Comparison of ENCODE assay signal across 1 cellular context in the genomic region with DNA sequence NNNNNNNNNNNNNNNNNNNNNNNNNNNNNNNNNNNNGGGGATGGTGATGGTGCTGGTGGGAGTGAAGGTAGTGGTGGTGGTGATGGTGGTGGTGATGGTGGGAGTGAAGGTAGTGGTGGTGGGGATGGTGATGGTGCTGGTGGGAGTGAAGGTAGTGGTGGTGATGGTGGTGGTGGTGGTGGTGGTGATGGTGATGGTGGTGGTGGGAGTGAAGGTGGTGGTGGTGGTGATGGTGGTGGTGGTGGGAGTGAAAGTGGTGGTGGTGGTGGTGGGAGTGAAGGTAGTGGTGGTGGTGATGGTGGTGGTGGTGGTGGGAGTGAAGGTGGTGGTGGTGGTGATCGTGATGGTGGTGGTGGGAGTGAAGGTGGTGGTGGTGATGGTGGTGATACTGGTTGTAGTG.
TF ChIP-seq lines count a peak whose summit lies in the region.

No MANE protein-coding gene starts in this region.

TF ChIP-seq in K562, 482 proteins besides CTCF, POLR2A, EP300 and RAD21:
- TF ChIP-seq NCOA2 (IDR thresholded peaks at IDR 0.05; ENCODE audit: partially characterized antibody in 2 of 2) = no peak
- no peak for TF ChIP-seq ZNF551 (CRISPR knock-in tag; IDR thresholded peaks at IDR 0.05)
- TF ChIP-seq FOXJ3 (CRISPR knock-in tag; IDR thresholded peaks at IDR 0.05) = no peak
- no peak for TF ChIP-seq TCF3 (CRISPR knock-in tag; IDR thresholded peaks at IDR 0.05)
- TF ChIP-seq CREBBP (IDR thresholded peaks at IDR 0.05; ENCODE audit: low read depth, low read length) = peak; percentile 17
- no peak for TF ChIP-seq BRF1 (IDR thresholded peaks at IDR 0.05; ENCODE audit: borderline replicate concordance, extremely low read depth, insufficient read length)
- TF ChIP-seq SMAD1 (IDR thresholded peaks at IDR 0.05; ENCODE audit: low read depth, low read length, partially characterized antibody) = no peak
- no peak for TF ChIP-seq OTX1 (CRISPR knock-in tag; IDR thresholded peaks at IDR 0.05)
- TF ChIP-seq CHD2 (IDR thresholded peaks at IDR 0.05; ENCODE audit: low read depth, low read length) = 0 out of 2 replicates have a peak, but pooled peaks have one; percentile 16
- TF ChIP-seq ETV5 (CRISPR knock-in tag; IDR thresholded peaks at IDR 0.05; ENCODE audit: low read depth) = no peak
- TF ChIP-seq KLF16 (IDR thresholded peaks at IDR 0.05) = no peak
- TF ChIP-seq HDAC6 (IDR thresholded peaks at IDR 0.05; ENCODE audit: low read depth, low read length) = 0 out of 2 replicates have a peak, but pooled peaks have one; percentile 19
- TF ChIP-seq ZNF347 (CRISPR knock-in tag; IDR thresholded peaks at IDR 0.05; ENCODE audit: low read depth) = no peak
- no peak for TF ChIP-seq PTTG1 (tag; IDR thresholded peaks at IDR 0.05; ENCODE audit: low read depth)
- TF ChIP-seq CBFB (CRISPR knock-in tag; IDR thresholded peaks at IDR 0.05) = no peak
